22 cellular contexts compared by ENCODE assay signal in genomic region chr10:52030051-52030867, GRCh38.
A peak's percentile ranks its signal among the peaks of the same experiment; 100 is the strongest.
DNase-seq lines count a peak whose midpoint lies in the region; TF ChIP-seq lines count a peak whose summit lies in the region.
"Had no signal": no experiment of that assay in that cellular context is flagged by ENCODE, and none has a peak within 500 bp of the region (broad histone marks: within the 10 kb centered on the region; RNA-seq: fewer than 3 reads in every experiment).

No MANE protein-coding gene starts in this region.

- no peak overlapping the region for H3K18ac ChIP-seq in neuronal stem cell (ENCODE audit: low read length)

- H3K4me1 Mint-ChIP-seq in chondrocyte (ENCODE audit: low read depth): no peaks in the 10 kb centered on the region
- no peaks in the 10 kb centered on the region for H3K4me1 Mint-ChIP-seq in activated CD4-positive, alpha-beta memory T cell treated with anti-CD3 and anti-CD28 coated beads for 36 hours (ENCODE audit: low read depth)
- H3K4me1 Mint-ChIP-seq: activated CD4-positive, alpha-beta T cell treated with anti-CD3 and anti-CD28 coated beads, Interleukin-2, amount 10 ng/mL, durations not matched to agents 24 days and 14 days; activated CD8-positive, alpha-beta memory T cell treated with anti-CD3 and anti-CD28 coated beads, Interleukin-2, amount 10 ng/mL, durations not matched to agents 7 days and 5 days; activated naive CD8-positive, alpha-beta T cell treated with anti-CD3 and anti-CD28 coated beads for 36 hours; activated T-helper 17 cell treated with anti-CD3 and anti-CD28 coated beads, Interleukin-2, amount 50 U/mL, for 72 hours; naive thymus-derived CD8-positive, alpha-beta T cell had no signal

- no peak overlapping the region for H3K4me2 ChIP-seq in neuronal stem cell (ENCODE audit: insufficient read depth, low read length, poor library complexity, severe bottlenecking)

- H3K27ac Mint-ChIP-seq in chondrocyte (ENCODE audit: unreplicated experiment): no peak overlapping the region
- H3K27ac Mint-ChIP-seq in activated CD4-positive, alpha-beta memory T cell treated with anti-CD3 and anti-CD28 coated beads for 36 hours: no peak overlapping the region
- H3K27ac Mint-ChIP-seq: activated CD4-positive, alpha-beta T cell treated with anti-CD3 and anti-CD28 coated beads, Interleukin-2, amount 10 ng/mL, durations not matched to agents 24 days and 14 days; activated CD8-positive, alpha-beta memory T cell treated with anti-CD3 and anti-CD28 coated beads, Interleukin-2, amount 10 ng/mL, durations not matched to agents 7 days and 5 days; activated naive CD8-positive, alpha-beta T cell treated with anti-CD3 and anti-CD28 coated beads for 36 hours; activated T-helper 17 cell treated with anti-CD3 and anti-CD28 coated beads, Interleukin-2, amount 50 U/mL, for 72 hours; naive thymus-derived CD8-positive, alpha-beta T cell had no signal

- H3K4me3 ChIP-seq in neuronal stem cell (ENCODE audit: low read length in 2 of 2): no peak overlapping the region

- no peak overlapping the region for H4K8ac ChIP-seq in neuronal stem cell (ENCODE audit: low read depth, low read length)

- no peaks in the 10 kb centered on the region for H3K36me3 Mint-ChIP-seq in chondrocyte (ENCODE audit: low read depth)
- no peaks in the 10 kb centered on the region for H3K36me3 Mint-ChIP-seq in activated CD4-positive, alpha-beta memory T cell treated with anti-CD3 and anti-CD28 coated beads for 36 hours
- H3K36me3 Mint-ChIP-seq: activated CD8-positive, alpha-beta memory T cell treated with anti-CD3 and anti-CD28 coated beads, Interleukin-2, amount 10 ng/mL, durations not matched to agents 7 days and 5 days; activated naive CD8-positive, alpha-beta T cell treated with anti-CD3 and anti-CD28 coated beads for 36 hours; naive thymus-derived CD8-positive, alpha-beta T cell had no signal

- intact Hi-C loops in activated CD4-positive, alpha-beta memory T cell treated with anti-CD3 and anti-CD28 coated beads for 36 hours (cut with micrococcal nuclease): no loop called here

- no peak overlapping the region for H3K9ac ChIP-seq in neuronal stem cell (ENCODE audit: low read depth, low read length, poor library complexity)

- H3K14ac ChIP-seq in neuronal stem cell (ENCODE audit: low read length): no peak overlapping the region

- H3K27me3 Mint-ChIP-seq in chondrocyte (ENCODE audit: low read depth): peaks cover 2% of the 10 kb centered on the region
- H3K27me3 Mint-ChIP-seq in activated CD4-positive, alpha-beta memory T cell treated with anti-CD3 and anti-CD28 coated beads for 36 hours: no peaks in the 10 kb centered on the region
- H3K27me3 Mint-ChIP-seq: activated CD4-positive, alpha-beta T cell treated with anti-CD3 and anti-CD28 coated beads, Interleukin-2, amount 10 ng/mL, durations not matched to agents 24 days and 14 days; activated CD8-positive, alpha-beta memory T cell treated with anti-CD3 and anti-CD28 coated beads, Interleukin-2, amount 10 ng/mL, durations not matched to agents 7 days and 5 days; activated naive CD8-positive, alpha-beta T cell treated with anti-CD3 and anti-CD28 coated beads for 36 hours had no signal

- WGBS in neuronal stem cell (ENCODE audit: extremely low coverage in 2 of 2, insufficient read length in 2 of 2, insufficient replicate concordance in 1 of 2), 2 donors: no CpG with 5 or more reads among the region's 6 CpGs

- DNase-seq in ELR (ENCODE audit: low read depth) (peak; percentile 4), NCI-H460 (ENCODE audit: extremely low read depth, low read depth) (peak; percentile 5), dermis blood vessel endothelial cell (peak; percentile 29), lung microvascular endothelial cell (ENCODE audit: low read depth in 2 of 2) (peak; percentile 17 to 52), ACHN (no peak), chondrocyte (ENCODE audit: low spot score) (no peak), neuronal stem cell (ENCODE audit: low spot score) (no peak)
- no peak for DNase-seq in activated CD4-positive, alpha-beta memory T cell treated with anti-CD3 and anti-CD28 coated beads for 36 hours
- DNase-seq: activated CD4-positive, alpha-beta T cell treated with anti-CD3 and anti-CD28 coated beads, Interleukin-2, amount 10 ng/mL, durations not matched to agents 24 days and 14 days; activated CD8-positive, alpha-beta memory T cell treated with anti-CD3 and anti-CD28 coated beads, Interleukin-2, amount 10 ng/mL, durations not matched to agents 7 days and 5 days; activated naive CD8-positive, alpha-beta T cell treated with anti-CD3 and anti-CD28 coated beads for 36 hours; C1 segment of cervical spinal cord; GOT3; KG1; left colon; naive thymus-derived CD8-positive, alpha-beta T cell; NCI-H2227 treated with DMSO at 0.1 percent for 48 hours; NCI-H774; Right ventricle myocardium superior; substantia nigra had no signal

- no peak overlapping the region for H3K27ac ChIP-seq in neuronal stem cell (replicated peaks; ENCODE audit: low read length)
- H3K27ac ChIP-seq: HL-60 had no signal

- no peaks in the 10 kb centered on the region for H3K79me1 ChIP-seq in neuronal stem cell (ENCODE audit: low read depth, low read length)

- no peak overlapping the region for H2AK5ac ChIP-seq in neuronal stem cell (ENCODE audit: low read depth, low read length)

- H3K9me3 ChIP-seq in neuronal stem cell (replicated peaks in 1 of 2; ENCODE audit: control insufficient read depth in 2 of 2, insufficient read depth in 1 of 2, low read depth in 1 of 2, low read length in 2 of 2): no peaks in the 10 kb centered on the region

- no peak overlapping the region for H4K91ac ChIP-seq in neuronal stem cell (ENCODE audit: low read depth, low read length, poor library complexity)

- in situ Hi-C loops in ACHN (cut with HindIII; ENCODE audit: low pct_ligation_motif_present, low pct_unique_long_range_greater_than_20kb, low sequenced_read_pairs): no loop called here

- POLR2A ChIA-PET in activated CD4-positive, alpha-beta memory T cell treated with anti-CD3 and anti-CD28 coated beads for 36 hours (lab: Charles Lee): no interaction called here

- no peak overlapping the region for H2BK5ac ChIP-seq in neuronal stem cell (ENCODE audit: low read length)

- peaks cover 3% of the 10 kb centered on the region for H3K9me3 Mint-ChIP-seq in chondrocyte (ENCODE audit: low read depth)
- H3K9me3 Mint-ChIP-seq in activated CD4-positive, alpha-beta memory T cell treated with anti-CD3 and anti-CD28 coated beads for 36 hours: no peaks in the 10 kb centered on the region
- H3K9me3 Mint-ChIP-seq: activated CD4-positive, alpha-beta T cell treated with anti-CD3 and anti-CD28 coated beads, Interleukin-2, amount 10 ng/mL, durations not matched to agents 24 days and 14 days; activated naive CD8-positive, alpha-beta T cell treated with anti-CD3 and anti-CD28 coated beads for 36 hours; activated T-helper 17 cell treated with anti-CD3 and anti-CD28 coated beads, Interleukin-2, amount 50 U/mL, for 72 hours had no signal

- H3K4ac ChIP-seq in neuronal stem cell (ENCODE audit: low read length): no peak overlapping the region

- no peaks in the 10 kb centered on the region for H3K4me1 ChIP-seq in neuronal stem cell (ENCODE audit: control insufficient read depth in 2 of 2, insufficient read depth in 1 of 2, low read depth in 1 of 2, low read length in 2 of 2)

- H3K4me3 Mint-ChIP-seq in chondrocyte (ENCODE audit: unreplicated experiment): no peak overlapping the region
- no peak overlapping the region for H3K4me3 Mint-ChIP-seq in activated CD4-positive, alpha-beta memory T cell treated with anti-CD3 and anti-CD28 coated beads for 36 hours
- H3K4me3 Mint-ChIP-seq: activated CD4-positive, alpha-beta T cell treated with anti-CD3 and anti-CD28 coated beads, Interleukin-2, amount 10 ng/mL, durations not matched to agents 24 days and 14 days; activated CD8-positive, alpha-beta memory T cell treated with anti-CD3 and anti-CD28 coated beads, Interleukin-2, amount 10 ng/mL, durations not matched to agents 7 days and 5 days; activated naive CD8-positive, alpha-beta T cell treated with anti-CD3 and anti-CD28 coated beads for 36 hours; activated T-helper 17 cell treated with anti-CD3 and anti-CD28 coated beads, Interleukin-2, amount 50 U/mL, for 72 hours; naive thymus-derived CD8-positive, alpha-beta T cell had no signal

- H2AFZ ChIP-seq in neuronal stem cell (ENCODE audit: low read length): no peak overlapping the region

- TF ChIP-seq CTCF in chondrocyte (IDR thresholded peaks at IDR 0.05): no peak

- H2BK120ac ChIP-seq in neuronal stem cell (ENCODE audit: low read depth, low read length): no peak overlapping the region

- no peak overlapping the region for H2BK12ac ChIP-seq in neuronal stem cell (ENCODE audit: low read length)

- no peaks in the 10 kb centered on the region for H3K36me3 ChIP-seq in neuronal stem cell (replicated peaks in 1 of 2; ENCODE audit: control insufficient read depth in 2 of 2, insufficient read depth in 2 of 2, low read length in 2 of 2)

- no peak overlapping the region for H3K23ac ChIP-seq in neuronal stem cell (ENCODE audit: low read depth, low read length, poor library complexity)

- no peaks in the 10 kb centered on the region for H3K27me3 ChIP-seq in neuronal stem cell (ENCODE audit: control insufficient read depth in 3 of 3, insufficient read depth in 3 of 3, low read depth in 1 of 3, low read length in 3 of 3)

- CTCF ChIA-PET in activated CD4-positive, alpha-beta memory T cell treated with anti-CD3 and anti-CD28 coated beads for 36 hours (lab: Charles Lee): interaction anchor here (0.6 kb wide), 1 partner anchor 64 kb away, joined by 3 read pairs; no protein-coding TSS in a partner anchor

- no peak overlapping the region for H2BK15ac ChIP-seq in neuronal stem cell (ENCODE audit: low read length)

Comparison
In these comparisons a context has a peak if more than half of its experiments do, and no peak if none do; other contexts are left out.
1. DNase-seq: peak in ELR (single experiment), NCI-H460 (single experiment), dermis blood vessel endothelial cell (single experiment) and lung microvascular endothelial cell (2 of 2); none in ACHN (single experiment), chondrocyte (single experiment), activated CD4-positive, alpha-beta memory T cell treated with anti-CD3 and anti-CD28 coated beads for 36 hours (single experiment) and neuronal stem cell (single experiment).